26 cellular contexts compared by ENCODE assay signal in the genomic region with DNA sequence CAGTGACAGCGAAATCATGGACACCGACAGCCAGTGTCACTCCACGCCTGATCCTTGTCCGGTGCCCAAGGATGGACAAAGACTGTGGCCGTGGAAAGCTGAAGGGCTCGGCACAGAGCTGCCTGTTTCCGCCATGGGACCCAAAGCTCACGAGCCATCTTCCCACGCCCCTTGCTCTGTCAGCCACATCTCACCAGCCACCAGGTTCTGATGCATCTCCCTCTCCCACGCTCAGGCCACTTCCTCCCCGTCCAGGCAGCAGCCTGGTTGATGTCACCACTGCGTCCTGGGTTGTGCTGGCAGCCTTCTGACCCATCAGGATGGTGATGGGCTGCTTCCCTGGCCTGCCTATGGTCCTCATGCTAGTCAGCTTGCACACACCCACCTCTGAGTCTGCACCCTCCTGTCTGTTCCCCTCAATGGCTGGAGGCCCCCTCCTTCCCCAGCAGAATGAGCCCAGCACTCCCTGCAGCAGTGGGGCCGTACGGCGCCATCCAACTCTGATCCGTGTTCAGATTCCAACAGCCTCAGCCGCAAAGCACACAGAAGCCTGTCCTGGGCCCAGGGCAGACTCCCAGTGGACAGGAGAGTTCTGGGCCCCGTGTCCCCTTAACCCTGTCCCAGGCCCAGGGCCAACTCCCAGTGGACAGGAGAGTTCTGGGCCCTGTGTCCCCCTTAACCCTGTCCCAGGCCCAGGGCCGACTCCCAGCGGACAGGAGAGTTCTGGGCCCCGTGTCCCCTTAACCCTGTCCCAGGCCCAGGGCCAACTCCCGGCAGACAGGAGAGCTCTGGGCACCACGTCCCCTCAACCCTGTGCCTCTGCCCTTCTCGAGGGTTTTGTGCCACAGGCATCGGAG.
DNase-seq lines count a peak whose midpoint lies in the region; ATAC-seq, FAIRE-seq and TF ChIP-seq lines count a peak whose summit lies in the region.
"Had no signal": no experiment of that assay in that cellular context is flagged by ENCODE, and none has a peak within 500 bp of the region (broad histone marks: within the 10 kb centered on the region; RNA-seq: fewer than 3 reads in every experiment).

No MANE protein-coding gene starts in this region.

- no peak for FAIRE-seq in GM12891 (lab: Jason Lieb, UNC)
- FAIRE-seq: colon, G401.6, small intestine had no signal

- H3K27ac ChIP-seq in HEK293 (ENCODE audit: extremely low read depth, low read depth, low read length) = no peak overlapping the region
- H3K27ac ChIP-seq in effector memory CD4-positive, alpha-beta T cell (ENCODE audit: insufficient read depth, low read length, poor library complexity, severe bottlenecking) = no peak overlapping the region
- H3K27ac ChIP-seq: adrenal gland, brain microvascular endothelial cell, KMS-11, testis had no signal

- no TSS peak for BruUV-seq in Calu3 (replicated peaks; lab: Mats Ljungman, UMichigan)

- no peak for TF ChIP-seq CTCF in HEK293 (tag by site-specific recombination; IDR thresholded peaks at IDR 0.05)
- no peak for TF ChIP-seq CTCF in Calu3 (IDR thresholded peaks at IDR 0.05; ENCODE audit: unreplicated experiment)

- H3K36me3 Mint-ChIP-seq in immature natural killer cell (no peaks in the 10 kb centered on the region), Calu3 (ENCODE audit: insufficient read depth, unreplicated experiment) (no peaks in the 10 kb centered on the region)
- H3K36me3 Mint-ChIP-seq: CD4-positive, alpha-beta memory T cell; mesothelial cell of epicardium had no signal

- no peaks in the 10 kb centered on the region for H3K4me1 ChIP-seq in HEK293 (ENCODE audit: control insufficient read depth, insufficient read depth, low read length)
- no peaks in the 10 kb centered on the region for H3K4me1 ChIP-seq in effector memory CD4-positive, alpha-beta T cell (ENCODE audit: control insufficient read depth, insufficient read depth, low read length, poor library complexity, severe bottlenecking)
- H3K4me1 ChIP-seq: adrenal gland, HAP-1, testis had no signal

- no peak for TF ChIP-seq POLR2A in GM12891 (IDR thresholded peaks at IDR 0.05; ENCODE audit: low read depth, low read length)

- CTCF ChIA-PET in HEK293 (lab: Yijun Ruan, JAX) = interaction anchor here (0.6 kb wide), 1 partner anchor 689 kb away, joined by 3 read pairs; no protein-coding TSS in a partner anchor
- CTCF ChIA-PET in Calu3 (lab: Charles Lee) = interaction anchor here (0.5 kb wide), 1 partner anchor 26 kb away, joined by 3 read pairs; no protein-coding TSS in a partner anchor

- ATAC-seq in left lobe of liver = no peak
- ATAC-seq: activated CD4-positive, alpha-beta T cell treated with anti-CD3 and anti-CD28 coated beads for 36 hours; activated T-helper 17 cell treated with anti-CD3 and anti-CD28 coated beads, Interleukin-2, amount 50 U/mL, for 72 hours; naive thymus-derived CD8-positive, alpha-beta T cell had no signal

- no peaks in the 10 kb centered on the region for H3K36me3 ChIP-seq in HEK293 (ENCODE audit: control insufficient read depth in 2 of 2, insufficient read depth in 1 of 2, low read length in 2 of 2)
- no peaks in the 10 kb centered on the region for H3K36me3 ChIP-seq in effector memory CD4-positive, alpha-beta T cell (ENCODE audit: control insufficient read depth, insufficient read depth, low read length)
- H3K36me3 ChIP-seq: adrenal gland, brain microvascular endothelial cell, HAP-1 had no signal

- H3K9me3 Mint-ChIP-seq in immature natural killer cell = no peaks in the 10 kb centered on the region
- H3K9me3 Mint-ChIP-seq in Calu3 (ENCODE audit: low read depth, unreplicated experiment) = no peaks in the 10 kb centered on the region
- H3K9me3 Mint-ChIP-seq: activated T-helper 17 cell treated with anti-CD3 and anti-CD28 coated beads, Interleukin-2, amount 50 U/mL, for 72 hours; CD4-positive, alpha-beta memory T cell; mesothelial cell of epicardium; naive thymus-derived CD8-positive, alpha-beta T cell had no signal

- H3K4me3 Mint-ChIP-seq in immature natural killer cell (no peak overlapping the region), Calu3 (ENCODE audit: low read depth, unreplicated experiment) (no peak overlapping the region)
- H3K4me3 Mint-ChIP-seq: activated CD4-positive, alpha-beta T cell treated with anti-CD3 and anti-CD28 coated beads for 36 hours; activated T-helper 17 cell treated with anti-CD3 and anti-CD28 coated beads, Interleukin-2, amount 50 U/mL, for 72 hours; CD4-positive, alpha-beta memory T cell; mesothelial cell of epicardium had no signal

- intact Hi-C loops in posterior vena cava (cut with DNase I) (no loop called here), Calu3 (cut with micrococcal nuclease; ENCODE audit: unreplicated experiment) (no loop called here)

- H3K27ac Mint-ChIP-seq in immature natural killer cell (no peak overlapping the region), Calu3 (ENCODE audit: unreplicated experiment) (no peak overlapping the region)
- H3K27ac Mint-ChIP-seq: activated CD4-positive, alpha-beta T cell treated with anti-CD3 and anti-CD28 coated beads for 36 hours; activated T-helper 17 cell treated with anti-CD3 and anti-CD28 coated beads, Interleukin-2, amount 50 U/mL, for 72 hours; mesothelial cell of epicardium; progenitor cell of endocrine pancreas had no signal

- H3K4me3 ChIP-seq in HEK293 (ENCODE audit: low read depth, low read length) = no peak overlapping the region
- no peak overlapping the region for H3K4me3 ChIP-seq in effector memory CD4-positive, alpha-beta T cell (ENCODE audit: insufficient read depth, low read depth, low read length, poor library complexity, severe bottlenecking)
- H3K4me3 ChIP-seq: adrenal gland, HAP-1, testis had no signal

- no peaks in the 10 kb centered on the region for H3K27me3 ChIP-seq in effector memory CD4-positive, alpha-beta T cell (replicated peaks; ENCODE audit: control insufficient read depth, insufficient read depth, low read length, poor library complexity, severe bottlenecking)
- H3K27me3 ChIP-seq: adrenal gland, brain microvascular endothelial cell, testis had no signal

- H3K27me3 Mint-ChIP-seq in immature natural killer cell (ENCODE audit: low read depth in 3 of 3) = peaks cover 0 to 7% (median 2%) of the 10 kb centered on the region in 3 donors
- peaks cover 46% of the 10 kb centered on the region for H3K27me3 Mint-ChIP-seq in Calu3 (ENCODE audit: unreplicated experiment)
- H3K27me3 Mint-ChIP-seq: activated CD4-positive, alpha-beta T cell treated with anti-CD3 and anti-CD28 coated beads for 36 hours; activated T-helper 17 cell treated with anti-CD3 and anti-CD28 coated beads, Interleukin-2, amount 50 U/mL, for 72 hours; CD4-positive, alpha-beta memory T cell; naive thymus-derived CD8-positive, alpha-beta T cell; progenitor cell of endocrine pancreas had no signal

- POLR2A ChIA-PET in HEK293 (lab: Yijun Ruan, JAX) = interaction anchor here (1.0 kb wide), 1 partner anchor 11 kb away, joined by 3 read pairs; no protein-coding TSS in a partner anchor

- DNase-seq in GM12891 (ENCODE audit: insufficient read length, low spot score) (no peak), left lobe of liver (ENCODE audit: low spot score) (peak; percentile 28), posterior vena cava (ENCODE audit: low spot score) (peak; percentile 73), immature natural killer cell (no peak), Calu3 (no peak)
- DNase-seq in effector memory CD4-positive, alpha-beta T cell = no peak
- DNase-seq: activated CD4-positive, alpha-beta T cell treated with anti-CD3 and anti-CD28 coated beads for 36 hours; brain microvascular endothelial cell; CD4-positive, alpha-beta memory T cell; naive thymus-derived CD8-positive, alpha-beta T cell; NCI-H1694; NCI-H2171 treated with DMSO at 0.1 percent for 48 hours; NCI-H526 treated with DMSO at 0.1 percent for 48 hours; small intestine; stimulated activated CD4-positive, alpha-beta T cell treated with anti-CD3 and anti-CD28 coated beads, Interleukin-2, amount 100 ng/mL, for 48 hours; stimulated activated naive CD4-positive, alpha-beta T cell; testis had no signal

- H3K4me1 Mint-ChIP-seq in immature natural killer cell (peaks cover 0 to 15% of the 10 kb centered on the region in 2 donors), Calu3 (ENCODE audit: low read depth, unreplicated experiment) (no peaks in the 10 kb centered on the region)
- H3K4me1 Mint-ChIP-seq: activated CD4-positive, alpha-beta T cell treated with anti-CD3 and anti-CD28 coated beads for 36 hours; activated T-helper 17 cell treated with anti-CD3 and anti-CD28 coated beads, Interleukin-2, amount 50 U/mL, for 72 hours; CD4-positive, alpha-beta memory T cell; mesothelial cell of epicardium had no signal

- no peaks in the 10 kb centered on the region for H3K9me3 ChIP-seq in HEK293 (ENCODE audit: control insufficient read depth, insufficient read depth, low read depth, low read length)
- no peaks in the 10 kb centered on the region for H3K9me3 ChIP-seq in effector memory CD4-positive, alpha-beta T cell (ENCODE audit: control insufficient read depth, low read length)
- H3K9me3 ChIP-seq: adrenal gland, HAP-1, testis had no signal

TF ChIP-seq in GM12891, 5 proteins besides CTCF, POLR2A, EP300 and RAD21:
- TF ChIP-seq POU2F2 (IDR thresholded peaks at IDR 0.05; ENCODE audit: low read depth, low read length) (no peak), PAX5 (IDR thresholded peaks at IDR 0.05; ENCODE audit: insufficient read depth, low read length, severe bottlenecking) (no peak), SPI1 (IDR thresholded peaks at IDR 0.05; ENCODE audit: low read depth, low read length) (peak; percentile 45; the same call in 1 of the 2 replicates)

TF ChIP-seq in HEK293, 187 proteins besides CTCF, POLR2A, EP300 and RAD21:
- TF ChIP-seq, protein P1, sequence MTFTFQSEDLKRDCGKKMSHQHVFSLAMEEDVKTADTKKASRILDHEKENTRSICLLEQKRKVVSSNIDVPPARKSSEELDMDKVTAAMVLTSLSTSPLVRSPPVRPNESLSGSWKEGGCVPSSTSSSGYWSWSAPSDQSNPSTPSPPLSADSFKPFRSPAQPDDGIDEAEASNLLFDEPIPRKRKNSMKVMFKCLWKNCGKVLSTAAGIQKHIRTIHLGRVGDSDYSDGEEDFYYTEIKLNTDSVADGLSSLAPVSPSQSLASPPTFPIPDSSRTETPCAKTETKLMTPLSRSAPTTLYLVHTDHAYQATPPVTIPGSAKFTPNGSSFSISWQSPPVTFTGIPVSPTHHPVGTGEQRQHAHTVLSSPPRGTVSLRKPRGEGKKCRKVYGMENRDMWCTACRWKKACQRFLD (tag by site-specific recombination; IDR thresholded peaks at IDR 0.05) = no peak
- peak; percentile 31; the same call in 1 of the 2 replicates for TF ChIP-seq ZFHX2 (tag by site-specific recombination; conservative IDR thresholded peaks at IDR 0.05)

Comparison
In these comparisons a context has a peak if more than half of its experiments do, and no peak if none do; other contexts are left out.
1. DNase-seq: peak in left lobe of liver (single experiment) and posterior vena cava (single experiment); none in GM12891 (single experiment), immature natural killer cell (0 of 3), effector memory CD4-positive, alpha-beta T cell (0 of 3) and Calu3 (single experiment).